Comparison of ENCODE assay signal across 3 cellular contexts in the genomic region with DNA sequence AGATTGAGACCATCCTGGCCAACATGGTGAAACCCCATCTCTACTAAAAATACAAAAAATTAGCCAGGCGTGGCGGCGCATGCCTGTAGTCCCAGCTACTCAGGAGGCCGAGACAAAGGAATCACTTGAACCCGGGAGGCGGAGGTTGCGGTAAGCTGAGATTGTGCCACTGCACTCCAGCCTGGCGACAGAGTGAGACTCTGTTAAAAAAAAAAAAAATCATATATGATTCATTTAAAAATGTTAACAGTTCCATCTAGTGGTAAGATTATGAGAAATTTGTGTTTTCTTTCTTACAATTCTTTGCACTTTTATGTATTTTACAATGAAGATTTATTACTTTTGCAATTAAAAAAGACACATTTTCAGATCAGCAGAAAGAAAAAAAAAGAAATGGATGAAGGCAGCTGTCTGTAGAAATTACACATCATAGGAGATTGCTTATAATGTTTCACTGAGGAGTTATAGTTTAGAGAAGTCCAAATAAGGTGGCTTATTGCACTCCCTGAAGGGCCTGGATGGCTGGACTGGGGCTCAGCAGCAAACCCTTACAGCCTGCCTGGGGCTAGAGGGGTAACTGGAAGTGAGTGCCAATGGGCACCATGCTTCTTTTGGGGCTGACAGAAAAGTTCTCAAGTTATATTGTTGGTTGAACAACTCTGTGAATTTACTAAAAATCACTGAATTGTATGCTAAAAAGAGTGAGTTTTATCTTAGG.
TF ChIP-seq lines count a peak whose summit lies in the region.

No MANE protein-coding gene starts in this region.

TF ChIP-seq in A549, 52 proteins besides CTCF, POLR2A, EP300 and RAD21:
- TF ChIP-seq ZSCAN20 (CRISPR knock-in tag; IDR thresholded peaks at IDR 0.05): no peak
- TF ChIP-seq SMC3 (IDR thresholded peaks at IDR 0.05): peak; percentile 72
TF ChIP-seq in A549: peak in this region for 1.

TF ChIP-seq in HCT116, 20 proteins besides CTCF, POLR2A, EP300 and RAD21:
- TF ChIP-seq EZH2 (IDR thresholded peaks at IDR 0.05) (no peak), SP1 (IDR thresholded peaks at IDR 0.05; ENCODE audit: low read depth) (no peak), CEBPB (IDR thresholded peaks at IDR 0.05; ENCODE audit: low read depth) (no peak), SIN3A (IDR thresholded peaks at IDR 0.05; ENCODE audit: low read depth) (no peak), FOSL1 (IDR thresholded peaks at IDR 0.05; ENCODE audit: low read depth) (no peak), EGR1 (IDR thresholded peaks at IDR 0.05; ENCODE audit: low read depth) (no peak), ELF1 (IDR thresholded peaks at IDR 0.05; ENCODE audit: borderline replicate concordance, low read depth) (no peak), TCF7L2 (IDR thresholded peaks at IDR 0.05; ENCODE audit: borderline replicate concordance, extremely low read depth, insufficient read depth, insufficient read length) (no peak), CBX3 (IDR thresholded peaks at IDR 0.05; ENCODE audit: low read depth) (no peak), ZNF274 (IDR thresholded peaks at IDR 0.05; ENCODE audit: low read depth, low read length) (no peak), YY1 (IDR thresholded peaks at IDR 0.05; ENCODE audit: extremely low read depth, insufficient replicate concordance, low read depth, low read length) (no peak), JUND (IDR thresholded peaks at IDR 0.05) (no peak), POLR2AphosphoS5 (IDR thresholded peaks at IDR 0.05; ENCODE audit: low read depth, low read length) (no peak), ZFX (IDR thresholded peaks at IDR 0.05) (no peak)
- TF ChIP-seq, protein P1, sequence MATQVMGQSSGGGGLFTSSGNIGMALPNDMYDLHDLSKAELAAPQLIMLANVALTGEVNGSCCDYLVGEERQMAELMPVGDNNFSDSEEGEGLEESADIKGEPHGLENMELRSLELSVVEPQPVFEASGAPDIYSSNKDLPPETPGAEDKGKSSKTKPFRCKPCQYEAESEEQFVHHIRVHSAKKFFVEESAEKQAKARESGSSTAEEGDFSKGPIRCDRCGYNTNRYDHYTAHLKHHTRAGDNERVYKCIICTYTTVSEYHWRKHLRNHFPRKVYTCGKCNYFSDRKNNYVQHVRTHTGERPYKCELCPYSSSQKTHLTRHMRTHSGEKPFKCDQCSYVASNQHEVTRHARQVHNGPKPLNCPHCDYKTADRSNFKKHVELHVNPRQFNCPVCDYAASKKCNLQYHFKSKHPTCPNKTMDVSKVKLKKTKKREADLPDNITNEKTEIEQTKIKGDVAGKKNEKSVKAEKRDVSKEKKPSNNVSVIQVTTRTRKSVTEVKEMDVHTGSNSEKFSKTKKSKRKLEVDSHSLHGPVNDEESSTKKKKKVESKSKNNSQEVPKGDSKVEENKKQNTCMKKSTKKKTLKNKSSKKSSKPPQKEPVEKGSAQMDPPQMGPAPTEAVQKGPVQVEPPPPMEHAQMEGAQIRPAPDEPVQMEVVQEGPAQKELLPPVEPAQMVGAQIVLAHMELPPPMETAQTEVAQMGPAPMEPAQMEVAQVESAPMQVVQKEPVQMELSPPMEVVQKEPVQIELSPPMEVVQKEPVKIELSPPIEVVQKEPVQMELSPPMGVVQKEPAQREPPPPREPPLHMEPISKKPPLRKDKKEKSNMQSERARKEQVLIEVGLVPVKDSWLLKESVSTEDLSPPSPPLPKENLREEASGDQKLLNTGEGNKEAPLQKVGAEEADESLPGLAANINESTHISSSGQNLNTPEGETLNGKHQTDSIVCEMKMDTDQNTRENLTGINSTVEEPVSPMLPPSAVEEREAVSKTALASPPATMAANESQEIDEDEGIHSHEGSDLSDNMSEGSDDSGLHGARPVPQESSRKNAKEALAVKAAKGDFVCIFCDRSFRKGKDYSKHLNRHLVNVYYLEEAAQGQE (IDR thresholded peaks at IDR 0.05; ENCODE audit: low read depth): no peak
- TF ChIP-seq, protein P2, sequence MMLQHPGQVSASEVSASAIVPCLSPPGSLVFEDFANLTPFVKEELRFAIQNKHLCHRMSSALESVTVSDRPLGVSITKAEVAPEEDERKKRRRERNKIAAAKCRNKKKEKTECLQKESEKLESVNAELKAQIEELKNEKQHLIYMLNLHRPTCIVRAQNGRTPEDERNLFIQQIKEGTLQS (IDR thresholded peaks at IDR 0.05): no peak
- TF ChIP-seq, protein P3, sequence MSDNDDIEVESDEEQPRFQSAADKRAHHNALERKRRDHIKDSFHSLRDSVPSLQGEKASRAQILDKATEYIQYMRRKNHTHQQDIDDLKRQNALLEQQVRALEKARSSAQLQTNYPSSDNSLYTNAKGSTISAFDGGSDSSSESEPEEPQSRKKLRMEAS (IDR thresholded peaks at IDR 0.05): no peak

TF ChIP-seq in endothelial cell of umbilical vein, 7 proteins besides CTCF, POLR2A, EP300 and RAD21:
- TF ChIP-seq MYC (IDR thresholded peaks at IDR 0.05; ENCODE audit: low read depth, low read length) (no peak), FOS (IDR thresholded peaks at IDR 0.05; ENCODE audit: borderline replicate concordance, insufficient read depth, low read length) (no peak), EZH2 (IDR thresholded peaks at IDR 0.05; ENCODE audit: borderline replicate concordance, low read depth, low read length, severe bottlenecking) (no peak), POLR2AphosphoS5 (IDR thresholded peaks at IDR 0.05; ENCODE audit: insufficient read depth, low read depth, low read length) (no peak), GATA2 (IDR thresholded peaks at IDR 0.05; ENCODE audit: insufficient read depth, insufficient read length, low read depth, low read length) (no peak), JUN (IDR thresholded peaks at IDR 0.05; ENCODE audit: borderline replicate concordance, insufficient read depth, insufficient read length, low read depth) (no peak)
- TF ChIP-seq, protein P3 (IDR thresholded peaks at IDR 0.05; ENCODE audit: insufficient read depth, insufficient read length): no peak
TF ChIP-seq in endothelial cell of umbilical vein: peak in this region for 0.
